In the genomic region with DNA sequence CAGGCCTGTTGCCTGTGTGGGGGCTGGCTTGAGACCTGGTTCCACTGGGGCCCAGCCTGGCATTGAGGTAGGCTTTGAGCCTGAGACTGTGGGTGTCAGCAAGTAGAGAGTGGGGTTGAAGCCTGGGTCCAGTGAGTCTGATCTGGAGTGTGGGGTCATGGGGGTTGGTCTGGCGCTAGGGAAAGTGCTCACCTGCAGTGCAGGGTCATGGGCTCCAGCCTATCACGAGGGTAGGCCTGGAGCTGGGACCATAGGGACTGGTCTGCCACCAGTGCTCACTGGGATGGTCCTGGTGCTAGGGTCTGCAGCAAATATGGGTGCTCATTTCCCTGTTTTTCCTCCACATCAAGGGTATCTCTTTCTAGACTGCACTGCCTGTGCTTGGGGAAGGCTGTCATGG, we compare ENCODE assay signal across 21 cellular contexts.
DNase-seq lines count a peak whose midpoint lies in the region; ATAC-seq, FAIRE-seq and TF ChIP-seq lines count a peak whose summit lies in the region.
"Had no signal": no experiment of that assay in that cellular context is flagged by ENCODE, and none has a peak within 500 bp of the region (broad histone marks: within the 10 kb centered on the region; RNA-seq: fewer than 3 reads in every experiment).

No MANE protein-coding gene starts in this region.

- no peak overlapping the region for H3K9ac ChIP-seq in K562 (ENCODE audit: insufficient read depth in 1 of 2, low read depth in 2 of 2, low read length in 2 of 2)
- H3K9ac ChIP-seq: BLaER1 treated with 17β-estradiol and CSF1 and Interleukin-3, amounts not matched to agents 10 nM and 100 nM had no signal

- H3K27me3 Mint-ChIP-seq in natural killer cell treated with Interleukin-12 subunit alpha and Interleukin-12 subunit beta and Interleukin-15 and Interleukin-18, amount 100 ng/mL, for 72 hours: peaks cover 11 to 20% of the 10 kb centered on the region in 2 donors
- H3K27me3 Mint-ChIP-seq in natural killer cell (ENCODE audit: low read depth in 2 of 2): peaks cover 3 to 6% of the 10 kb centered on the region in 2 donors
- H3K27me3 Mint-ChIP-seq: B cell had no signal

- WGBS in K562 (ENCODE audit: insufficient coverage, low coverage, missing lambda C conversion rate): 4% methylated on average over 2 of the region's 2 CpGs
- 40% methylated on average over 1 of the region's 2 CpGs for WGBS in suprapubic skin

- no peak for DNase-seq in natural killer cell treated with Interleukin-12 subunit alpha and Interleukin-12 subunit beta and Interleukin-15 and Interleukin-18, amount 100 ng/mL, for 72 hours (ENCODE audit: low spot score)
- DNase-seq in natural killer cell: no peak
- DNase-seq in K562 (ENCODE audit: extremely low read depth in 1 of 4, low spot score in 3 of 4): no peak
- DNase-seq in cerebellar nuclear complex (lab: John Stamatoyannopoulos, UW): no peak
- DNase-seq in suprapubic skin (ENCODE audit: low spot score in 2 of 2): no peak
- DNase-seq: AML-193; Caco-2; Calu3; CD4-positive, alpha-beta T cell; CD8-positive, alpha-beta T cell; DMS79 treated with DMSO at 0.1 percent for 48 hours; GF-D8 had no signal

- intact Hi-C loops in natural killer cell (cut with micrococcal nuclease): no loop called here
- intact Hi-C loops in K562 (cut with micrococcal nuclease): no loop called here

- no peaks in the 10 kb centered on the region for H3K4me1 Mint-ChIP-seq in natural killer cell treated with Interleukin-12 subunit alpha and Interleukin-12 subunit beta and Interleukin-15 and Interleukin-18, amount 100 ng/mL, for 72 hours (ENCODE audit: low read depth in 2 of 2)
- no peaks in the 10 kb centered on the region for H3K4me1 Mint-ChIP-seq in natural killer cell
- H3K4me1 Mint-ChIP-seq: B cell had no signal

- peaks cover 36% of the 10 kb centered on the region for H3K36me3 Mint-ChIP-seq in natural killer cell treated with Interleukin-12 subunit alpha and Interleukin-12 subunit beta and Interleukin-15 and Interleukin-18, amount 100 ng/mL, for 72 hours
- peaks cover 23% of the 10 kb centered on the region for H3K36me3 Mint-ChIP-seq in natural killer cell

- CTCF ChIA-PET in K562 (lab: Yijun Ruan, JAX; ENCODE audit: low intra/inter-chr PET ratio): no interaction called here

- H2AFZ ChIP-seq in K562 (ENCODE audit: low read depth, low read length): no peak overlapping the region

- BruUV-seq in K562 (replicated peaks; lab: Mats Ljungman, UMichigan): no TSS peak

- peaks cover 0 to 6% of the 10 kb centered on the region in 2 experiments; a peak in 3 of 5 replicates for H3K27me3 ChIP-seq in K562 (ENCODE audit: control insufficient read depth in 2 of 2, insufficient read depth in 2 of 2, low read length in 2 of 2)
- H3K27me3 ChIP-seq in suprapubic skin: no peaks in the 10 kb centered on the region
- H3K27me3 ChIP-seq: BLaER1 treated with 17β-estradiol and CSF1 and Interleukin-3, amounts not matched to agents 10 nM and 100 nM had no signal

- H3K9me3 Mint-ChIP-seq in natural killer cell treated with Interleukin-12 subunit alpha and Interleukin-12 subunit beta and Interleukin-15 and Interleukin-18, amount 100 ng/mL, for 72 hours: peaks cover 13% of the 10 kb centered on the region
- peaks cover 6 to 20% of the 10 kb centered on the region in 2 donors for H3K9me3 Mint-ChIP-seq in natural killer cell

- no peaks in the 10 kb centered on the region for H3K9me1 ChIP-seq in K562 (ENCODE audit: control insufficient read depth, insufficient read depth, low read length)

- H3K4me1 ChIP-seq in K562 (replicated peaks in 1 of 2; ENCODE audit: control insufficient read depth in 2 of 2, insufficient read depth in 2 of 2, low read length in 2 of 2) (no peaks in the 10 kb centered on the region), suprapubic skin (no peaks in the 10 kb centered on the region)
- H3K4me1 ChIP-seq: A549; BLaER1 treated with 17β-estradiol and CSF1 and Interleukin-3, amounts not matched to agents 10 nM and 100 nM; Caco-2 had no signal

- POLR2A ChIA-PET in K562 (lab: Yijun Ruan, JAX): no interaction called here

- no peak overlapping the region for H3K27ac ChIP-seq in K562 (ENCODE audit: extremely low read depth, low read depth, low read length)
- H3K27ac ChIP-seq in suprapubic skin: no peak overlapping the region
- H3K27ac ChIP-seq: 22Rv1; A549; BLaER1 treated with 17β-estradiol and CSF1 and Interleukin-3, amounts not matched to agents 10 nM and 100 nM; C4-2B had no signal

- TF ChIP-seq RAD21 in K562 (CRISPR knock-in tag; conservative IDR thresholded peaks at IDR 0.05 in 1 of 2, IDR thresholded peaks at IDR 0.05 in 1 of 2): no peak

- in situ Hi-C loops in K562 (cut with MboI): loop anchor here (5.0 kb wide), 1 partner anchor 757 kb away; the partner anchor contains the start of gene KLHDC10

- no peaks in the 10 kb centered on the region for H3K79me2 ChIP-seq in K562 (ENCODE audit: control insufficient read depth, insufficient read depth, low read length)

- TF ChIP-seq EP300 in K562 (IDR thresholded peaks at IDR 0.05; ENCODE audit: low read length): no peak
- no peak for TF ChIP-seq EP300 in suprapubic skin (IDR thresholded peaks at IDR 0.05)

- no peak overlapping the region for H3K27ac Mint-ChIP-seq in natural killer cell treated with Interleukin-12 subunit alpha and Interleukin-12 subunit beta and Interleukin-15 and Interleukin-18, amount 100 ng/mL, for 72 hours
- H3K27ac Mint-ChIP-seq in natural killer cell: no peak overlapping the region
- H3K27ac Mint-ChIP-seq: B cell; CD4-positive, alpha-beta T cell; CD8-positive, alpha-beta T cell had no signal

- no peak overlapping the region for H3K4me2 ChIP-seq in K562 (ENCODE audit: insufficient read depth, low read length)
- H3K4me2 ChIP-seq: A549; BLaER1 treated with 17β-estradiol and CSF1 and Interleukin-3, amounts not matched to agents 10 nM and 100 nM had no signal

- H3K36me3 ChIP-seq in K562 (ENCODE audit: control insufficient read depth, insufficient read depth, low read length) (no peaks in the 10 kb centered on the region), suprapubic skin (no peaks in the 10 kb centered on the region)
- H3K36me3 ChIP-seq: BLaER1 treated with 17β-estradiol and CSF1 and Interleukin-3, amounts not matched to agents 10 nM and 100 nM had no signal

- TF ChIP-seq CTCF in natural killer cell (IDR thresholded peaks at IDR 0.05): no peak
- TF ChIP-seq CTCF in K562 (IDR thresholded peaks at IDR 0.05 in 2 of 3, conservative IDR thresholded peaks at IDR 0.05 in 1 of 3; ENCODE audit: insufficient read depth in 2 of 3, low read depth in 1 of 3, low read length in 3 of 3): no peak
- TF ChIP-seq CTCF in suprapubic skin (IDR thresholded peaks at IDR 0.05): no peak

- no peak overlapping the region for H3K4me3 ChIP-seq in K562
- no peak overlapping the region for H3K4me3 ChIP-seq in suprapubic skin
- H3K4me3 ChIP-seq: A549; BLaER1 treated with 17β-estradiol and CSF1 and Interleukin-3, amounts not matched to agents 10 nM and 100 nM had no signal

- H3K4me3 Mint-ChIP-seq in natural killer cell treated with Interleukin-12 subunit alpha and Interleukin-12 subunit beta and Interleukin-15 and Interleukin-18, amount 100 ng/mL, for 72 hours: no peak overlapping the region
- no peak overlapping the region for H3K4me3 Mint-ChIP-seq in natural killer cell
- H3K4me3 Mint-ChIP-seq: B cell; CD4-positive, alpha-beta T cell; CD8-positive, alpha-beta T cell had no signal

- FAIRE-seq in K562 (lab: Jason Lieb, UNC): no peak
- FAIRE-seq: A549, D721Med, G401.6, GM12891, GM19239 had no signal

- no peaks in the 10 kb centered on the region for H4K20me1 ChIP-seq in K562 (replicated peaks; ENCODE audit: control insufficient read depth, insufficient read depth, low read length)
- H4K20me1 ChIP-seq: BLaER1 treated with 17β-estradiol and CSF1 and Interleukin-3, amounts not matched to agents 10 nM and 100 nM had no signal

- TF ChIP-seq POLR2A in K562 (conservative IDR thresholded peaks at IDR 0.05) (no peak), suprapubic skin (IDR thresholded peaks at IDR 0.05) (no peak)

- ATAC-seq in natural killer cell treated with Interleukin-12 subunit alpha and Interleukin-12 subunit beta and Interleukin-15 and Interleukin-18, amount 100 ng/mL, for 72 hours: peak; percentile 44 to 63
- no peak for ATAC-seq in natural killer cell
- no peak for ATAC-seq in K562
- ATAC-seq: A549; CD8-positive, alpha-beta T cell had no signal

- H3K9me3 ChIP-seq in K562 (replicated peaks; ENCODE audit: control insufficient read depth, insufficient read depth, low read depth, low read length) (peaks cover 3% of the 10 kb centered on the region; the same call in 1 of the 2 replicates), suprapubic skin (peaks cover 18% of the 10 kb centered on the region)

TF ChIP-seq in K562, 482 proteins besides CTCF, POLR2A, EP300 and RAD21:
- TF ChIP-seq RBM15 (IDR thresholded peaks at IDR 0.05; ENCODE audit: insufficient read depth, low read length) (no peak), PBX2 (CRISPR knock-in tag; IDR thresholded peaks at IDR 0.05; ENCODE audit: low read depth) (0 out of 2 replicates have a peak, but pooled peaks have one; percentile 5), PBX2 (tag; conservative IDR thresholded peaks at IDR 0.05; ENCODE audit: low read depth) (no peak)

Comparison
In these comparisons a context has a peak if more than half of its experiments do, and no peak if none do; other contexts are left out.
1. ATAC-seq: peak in natural killer cell treated with Interleukin-12 subunit alpha and Interleukin-12 subunit beta and Interleukin-15 and Interleukin-18, amount 100 ng/mL, for 72 hours (2 of 2); none in natural killer cell (0 of 3) and K562 (single experiment).